ENCODE assay signal across 8 cellular contexts in the genomic region with DNA sequence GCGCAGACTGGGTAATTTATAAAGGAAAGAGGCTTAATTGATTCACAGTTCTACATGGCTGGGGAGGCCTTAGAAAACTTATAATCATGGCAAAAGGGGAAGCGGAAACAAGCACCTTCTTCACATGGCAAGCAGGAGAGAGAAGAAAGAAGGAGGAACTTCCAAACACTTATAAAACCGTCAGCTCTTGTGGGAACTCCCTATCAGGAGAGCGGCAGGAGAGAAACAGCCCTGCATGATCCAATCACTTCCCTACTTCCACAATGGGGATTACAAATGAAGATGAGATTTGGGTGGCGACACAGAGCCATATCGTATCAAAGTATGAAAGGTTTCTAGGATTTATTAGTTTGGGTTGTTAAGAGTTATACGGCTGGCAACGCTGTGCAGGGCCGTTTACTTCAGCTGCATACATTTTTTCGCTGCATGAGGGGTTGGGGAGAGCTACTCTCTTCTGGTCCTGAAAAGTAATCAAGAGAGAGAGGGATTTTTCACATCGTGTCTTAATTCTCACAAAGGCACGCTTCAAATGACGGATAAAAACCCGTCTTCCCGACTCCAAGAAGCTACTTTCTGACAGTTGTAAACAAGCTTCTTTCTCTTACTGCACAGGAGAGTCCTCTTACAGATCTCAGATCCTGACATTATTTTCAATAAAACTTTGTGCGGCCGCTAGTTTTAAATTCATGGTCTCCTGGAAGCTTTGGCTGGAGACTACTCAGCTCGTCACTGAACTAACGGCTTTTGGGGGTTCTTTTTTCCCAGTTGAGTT. TPM values are rescaled to one million over a fixed set of nuclear protein-coding genes. Genes with fewer than 3 reads are reported as not detected.
A peak's percentile ranks its signal among the peaks of the same experiment; 100 is the strongest.
DNase-seq lines count a peak whose midpoint lies in the region; ATAC-seq and TF ChIP-seq lines count a peak whose summit lies in the region.

No MANE protein-coding gene starts in this region.

- H3K27ac Mint-ChIP-seq in IgD-negative memory B cell, result peak overlapping the region; percentile 93 to 100 (median 97)

- H3K4me3 ChIP-seq in osteoblast (ENCODE audit: insufficient read depth, low read length), result peak overlapping the region; percentile 91

- H3K9me3 ChIP-seq in osteoblast (ENCODE audit: low read depth, low read length), result no peaks in the 10 kb centered on the region

- no peaks in the 10 kb centered on the region for H3K36me3 ChIP-seq in osteoblast (ENCODE audit: insufficient read depth, low read length)

- peaks cover 17 to 36% (median 23%) of the 10 kb centered on the region in 3 donors for H3K4me1 Mint-ChIP-seq in IgD-negative memory B cell

- TF ChIP-seq CTCF in osteoblast (IDR thresholded peaks at IDR 0.05; ENCODE audit: extremely low read depth, low read depth, low read length), result no peak

- H3K36me3 Mint-ChIP-seq in IgD-negative memory B cell, result peaks cover 1% of the 10 kb centered on the region

- no peaks in the 10 kb centered on the region for H3K9me3 Mint-ChIP-seq in IgD-negative memory B cell

- H3K79me2 ChIP-seq in osteoblast (ENCODE audit: insufficient read depth, low read length), result peaks cover 42% of the 10 kb centered on the region

- ATAC-seq in GM21576 (IDR thresholded peaks at IDR 0.05; ENCODE audit: unreplicated experiment), result peak; percentile 3

- H2AFZ ChIP-seq in osteoblast (ENCODE audit: low read length), result peak overlapping the region; percentile 100

- peak overlapping the region; percentile 96 for H3K27ac ChIP-seq in osteoblast (ENCODE audit: low read depth, low read length)

- no peaks in the 10 kb centered on the region for H3K27me3 ChIP-seq in osteoblast (ENCODE audit: insufficient read depth, low read length)

- peak overlapping the region; percentile 99 for H3K4me2 ChIP-seq in osteoblast (ENCODE audit: insufficient read depth, low read length)

- no peaks in the 10 kb centered on the region for H3K27me3 Mint-ChIP-seq in IgD-negative memory B cell

- peaks cover 9% of the 10 kb centered on the region for H3K4me1 ChIP-seq in osteoblast (ENCODE audit: insufficient read depth, low read length)

- H3K4me3 Mint-ChIP-seq in IgD-negative memory B cell, result peak overlapping the region; percentile 93 to 99 (median 98)

- H4K20me1 ChIP-seq in osteoblast (ENCODE audit: insufficient read depth, low read length), result no peaks in the 10 kb centered on the region

- DNase-seq in DMS153 treated with DMSO at 0.1 percent for 48 hours (lab: John Stamatoyannopoulos, UW; ENCODE audit: unreplicated experiment) (peak; percentile 40), DMS153 (lab: John Stamatoyannopoulos, UW) (no peak), glomerular visceral epithelial cell (ENCODE audit: extremely low spot score) (peak; percentile 7), osteoblast (ENCODE audit: insufficient read length, low spot score, missing footprints) (no peak), GM19238 (ENCODE audit: insufficient read length, low spot score) (no peak)
- DNase-seq in activated T-cell treated with anti-CD3 and anti-CD28 coated beads, Interleukin-2, amount 50 U/mL, for 48 hours, result peak; percentile 24 to 28

RNA-seq across cellular contexts. Expression of gene GTPBP10, which starts 0.8 kb away (rescaled TPM):
- polyA plus RNA-seq in IgD-negative memory B cell, result 35.7 TPM
- 21.0 and 21.5 TPM in 2 replicates for total RNA-seq in osteoblast

RNA-seq across cellular contexts. Expression of gene FAM237B, which starts 24.6 kb away (rescaled TPM):
- not detected for polyA plus RNA-seq in IgD-negative memory B cell
- not detected in 2 replicates for total RNA-seq in osteoblast

RNA-seq across cellular contexts. Expression of gene CLDN12, which starts 57.5 kb away (rescaled TPM):
- 0.58 TPM for polyA plus RNA-seq in IgD-negative memory B cell
- 35.9 and 39.8 TPM in 2 replicates for total RNA-seq in osteoblast

Comparison
In these comparisons a context has a peak if more than half of its experiments do, and no peak if none do; other contexts are left out.
1. DNase-seq: peak in DMS153 treated with DMSO at 0.1 percent for 48 hours (single experiment), activated T-cell treated with anti-CD3 and anti-CD28 coated beads, Interleukin-2, amount 50 U/mL, for 48 hours (2 of 2) and glomerular visceral epithelial cell (single experiment); none in DMS153 (single experiment), osteoblast (single experiment) and GM19238 (single experiment).